ENCODE assay signal across 1 cellular context in the genomic region with DNA sequence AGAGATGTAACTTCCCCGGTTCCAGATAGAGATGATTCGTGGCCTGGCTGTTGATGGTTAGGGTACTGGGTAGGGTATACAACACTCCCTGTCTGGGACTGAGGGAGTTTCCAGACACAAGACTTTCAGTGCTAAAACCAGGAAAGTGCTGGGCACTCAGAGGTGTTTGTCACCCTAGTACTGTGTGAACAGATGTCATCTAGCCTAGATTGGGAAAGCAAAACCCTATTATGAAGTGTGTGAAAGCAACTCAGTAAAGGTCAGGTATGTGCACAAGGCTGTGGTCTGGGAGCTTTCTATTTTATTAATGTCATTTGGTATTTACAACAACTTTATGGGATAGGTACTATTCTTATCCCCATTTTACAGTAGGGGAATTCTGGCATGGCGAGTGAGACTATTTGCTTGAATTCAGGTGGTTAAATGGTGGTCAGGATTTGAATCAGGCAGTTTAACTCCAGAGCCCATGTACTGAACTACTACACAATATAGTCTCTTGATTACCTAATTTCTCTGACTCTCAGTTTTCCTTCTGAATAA.
TF ChIP-seq lines count a peak whose summit lies in the region.

No MANE protein-coding gene starts in this region.

TF ChIP-seq in endothelial cell of umbilical vein, 7 proteins besides CTCF, POLR2A, EP300 and RAD21:
- no peak for TF ChIP-seq JUN (IDR thresholded peaks at IDR 0.05; ENCODE audit: borderline replicate concordance, insufficient read depth, insufficient read length, low read depth)
